In the genomic region with DNA sequence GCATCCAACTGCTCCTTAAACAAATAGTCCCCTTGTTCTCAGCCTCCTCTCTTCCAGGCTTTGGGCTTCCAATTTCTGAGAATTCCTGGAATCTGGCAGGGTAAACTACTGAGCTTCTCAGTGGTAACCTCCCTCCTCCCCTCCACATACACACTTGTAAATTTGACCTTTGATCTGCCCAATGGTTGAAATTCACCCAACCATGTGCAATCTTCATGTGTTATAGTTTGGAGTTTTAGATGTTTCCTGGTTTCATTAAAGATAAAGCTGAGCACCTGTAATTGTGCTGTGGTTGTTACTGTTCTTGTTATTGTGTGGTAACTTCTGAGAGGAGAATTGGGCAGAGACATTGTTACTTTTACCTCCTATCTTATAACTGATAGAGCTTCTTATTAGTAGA, we compare ENCODE assay signal across 18 cellular contexts.
"Had no signal": no experiment of that assay in that cellular context is flagged by ENCODE, and none has a peak within 500 bp of the region (broad histone marks: within the 10 kb centered on the region; RNA-seq: fewer than 3 reads in every experiment).

No MANE protein-coding gene starts in this region.

- ATAC-seq: left lobe of liver; natural killer cell treated with Interleukin-12 subunit alpha and Interleukin-12 subunit beta and Interleukin-15 and Interleukin-18, amount 100 ng/mL, for 72 hours; pancreas; right lobe of liver; stimulated activated naive CD8-positive, alpha-beta T cell treated with anti-CD3 and anti-CD28 coated beads, Interleukin-15, amount 100 ng/mL, for 72 hours; upper lobe of right lung had no signal

- DNase-seq: dermis blood vessel endothelial cell; effector memory CD4-positive, alpha-beta T cell; head of caudate nucleus; kidney; naive B cell; pancreas; right lobe of liver; stimulated activated CD4-positive, alpha-beta T cell treated with anti-CD3 and anti-CD28 coated beads, Interleukin-12 subunit alpha, Interleukin-12 subunit beta, amount 100 ng/mL, for 4 hours; stimulated activated CD4-positive, alpha-beta T cell treated with anti-CD3 and anti-CD28 coated beads, Interleukin-1b, Interleukin-23, amount 100 ng/mL, for 48 hours; stimulated activated CD4-positive, alpha-beta T cell treated with anti-CD3 and anti-CD28 coated beads, Interleukin-4, amount 100 ng/mL, for 1 hour; stimulated activated CD8-positive, alpha-beta memory T cell treated with anti-CD3 and anti-CD28 coated beads, Interleukin-4, amount 100 ng/mL, for 48 hours; stimulated activated naive CD4-positive, alpha-beta T cell; stimulated activated naive CD8-positive, alpha-beta T cell treated with anti-CD3 and anti-CD28 coated beads, Interleukin-15, amount 100 ng/mL, for 72 hours; transverse colon; upper lobe of right lung; uterus had no signal
